ENCODE assay signal across 17 cellular contexts in the genomic region with DNA sequence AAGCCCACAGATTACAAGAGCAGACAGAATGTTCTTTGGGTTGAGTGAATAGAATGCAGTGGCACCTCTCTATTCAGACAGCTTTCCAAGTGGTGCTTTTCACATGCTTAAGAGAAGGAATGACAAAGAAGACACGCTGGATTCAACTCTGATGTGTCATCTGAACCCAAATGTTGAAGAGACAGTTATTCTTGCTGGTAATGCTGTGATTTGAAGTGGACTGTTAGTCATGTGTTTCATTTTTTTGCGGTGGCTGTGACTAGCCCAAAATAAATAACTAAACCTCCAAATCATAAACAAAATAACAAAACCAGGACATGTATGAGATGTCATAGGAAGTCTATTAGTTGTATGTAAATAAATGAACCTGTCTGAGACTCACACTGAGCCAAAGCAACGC.
DNase-seq lines count a peak whose midpoint lies in the region; ATAC-seq and TF ChIP-seq lines count a peak whose summit lies in the region.
"Had no signal": no experiment of that assay in that cellular context is flagged by ENCODE, and none has a peak within 500 bp of the region (broad histone marks: within the 10 kb centered on the region; RNA-seq: fewer than 3 reads in every experiment).

No MANE protein-coding gene starts in this region.

- H3K9me3 Mint-ChIP-seq in mesothelial cell of epicardium, result peaks cover 6% of the 10 kb centered on the region

- no peak overlapping the region for H3K4me3 Mint-ChIP-seq in mesothelial cell of epicardium
- H3K4me3 Mint-ChIP-seq: activated naive CD4-positive, alpha-beta T cell treated with anti-CD3 and anti-CD28 coated beads, Interleukin-2, amount 10 ng/mL, durations not matched to agents 7 days and 5 days; endodermal cell had no signal

- WGBS in HUES64, result 30% methylated on average over 2 of the region's 3 CpGs

- peaks cover 29% of the 10 kb centered on the region for H3K4me1 ChIP-seq in HUES64 (ENCODE audit: insufficient read depth, low read length)
- H3K4me1 ChIP-seq: Caco-2, gastroesophageal sphincter had no signal

- H3K9ac ChIP-seq in HUES64 (ENCODE audit: low read depth, low read length), result no peak overlapping the region

- H3K27me3 ChIP-seq in HUES64 (ENCODE audit: insufficient read depth, low read length), result no peaks in the 10 kb centered on the region
- H3K27me3 ChIP-seq: gastroesophageal sphincter had no signal

- H3K4me3 ChIP-seq in HUES64 (ENCODE audit: low read length) (no peak overlapping the region), choroid plexus epithelial cell (ENCODE audit: low read depth, low read length) (no peak overlapping the region)
- H3K4me3 ChIP-seq: gastroesophageal sphincter had no signal

- peak; percentile 43 for DNase-seq in AG20443 (ENCODE audit: low spot score)
- DNase-seq in choroid plexus epithelial cell (ENCODE audit: low read depth), result peak; percentile 56
- no peak for DNase-seq in mesothelial cell of epicardium (ENCODE audit: low spot score in 2 of 2, unreplicated experiment in 2 of 2)
- no peak for DNase-seq in foreskin melanocyte
- no peak for DNase-seq in DMS79 (lab: John Stamatoyannopoulos, UW)
- DNase-seq: activated CD4-positive, alpha-beta T cell treated with anti-CD3 and anti-CD28 coated beads for 4 hours; activated naive CD4-positive, alpha-beta T cell treated with anti-CD3 and anti-CD28 coated beads, Interleukin-2, amount 10 ng/mL, durations not matched to agents 7 days and 5 days; Caco-2; endodermal cell; NCI-H1930; NCI-H510A treated with DMSO at 0.1 percent for 48 hours; stimulated activated naive CD4-positive, alpha-beta T cell; T1000 had no signal

- H3K27ac ChIP-seq in HUES64 (ENCODE audit: low read depth, low read length), result peak overlapping the region; percentile 41; the same call in 1 of the 2 replicates
- H3K27ac ChIP-seq: gastroesophageal sphincter had no signal

- no peaks in the 10 kb centered on the region for H3K9me3 ChIP-seq in HUES64 (ENCODE audit: insufficient read depth, low read depth, low read length)
- H3K9me3 ChIP-seq: Caco-2, gastroesophageal sphincter had no signal

- no peaks in the 10 kb centered on the region for H3K27me3 Mint-ChIP-seq in mesothelial cell of epicardium (ENCODE audit: low read depth)
- H3K27me3 Mint-ChIP-seq: activated naive CD4-positive, alpha-beta T cell treated with anti-CD3 and anti-CD28 coated beads, Interleukin-2, amount 10 ng/mL, durations not matched to agents 7 days and 5 days had no signal

- H3K36me3 ChIP-seq in HUES64 (ENCODE audit: insufficient read depth, low read length), result no peaks in the 10 kb centered on the region
- H3K36me3 ChIP-seq: gastroesophageal sphincter had no signal

- TF ChIP-seq CTCF in choroid plexus epithelial cell (conservative IDR thresholded peaks at IDR 0.05; ENCODE audit: low read depth, low read length) (no peak), mesothelial cell of epicardium (IDR thresholded peaks at IDR 0.05; ENCODE audit: unreplicated experiment) (no peak)

- peaks cover 58% of the 10 kb centered on the region for H3K4me1 Mint-ChIP-seq in mesothelial cell of epicardium
- H3K4me1 Mint-ChIP-seq: activated naive CD4-positive, alpha-beta T cell treated with anti-CD3 and anti-CD28 coated beads, Interleukin-2, amount 10 ng/mL, durations not matched to agents 7 days and 5 days had no signal

- H3K27ac Mint-ChIP-seq in mesothelial cell of epicardium, result peak overlapping the region; percentile 86
- H3K27ac Mint-ChIP-seq: activated naive CD4-positive, alpha-beta T cell treated with anti-CD3 and anti-CD28 coated beads, Interleukin-2, amount 10 ng/mL, durations not matched to agents 7 days and 5 days; endodermal cell had no signal

- H3K36me3 Mint-ChIP-seq in mesothelial cell of epicardium, result no peaks in the 10 kb centered on the region
- H3K36me3 Mint-ChIP-seq: activated naive CD4-positive, alpha-beta T cell treated with anti-CD3 and anti-CD28 coated beads, Interleukin-2, amount 10 ng/mL, durations not matched to agents 7 days and 5 days had no signal

- ATAC-seq in GM21576 (IDR thresholded peaks at IDR 0.05; ENCODE audit: unreplicated experiment), result no peak
- no peak for ATAC-seq in GM19397 (IDR thresholded peaks at IDR 0.05; ENCODE audit: unreplicated experiment)
- ATAC-seq: gastroesophageal sphincter had no signal

Comparison
In these comparisons a context has a peak if more than half of its experiments do, and no peak if none do; other contexts are left out.
1. DNase-seq: peak in AG20443 (single experiment) and choroid plexus epithelial cell (single experiment); none in mesothelial cell of epicardium (0 of 2), foreskin melanocyte (single experiment) and DMS79 (single experiment).